Comparison of ENCODE assay signal across 5 cellular contexts in genomic region chr1:30354410-30354809, GRCh38.
"Had no signal": no experiment of that assay in that cellular context is flagged by ENCODE, and none has a peak within 500 bp of the region (broad histone marks: within the 10 kb centered on the region; RNA-seq: fewer than 3 reads in every experiment).

No MANE protein-coding gene starts in this region.

- DNase-seq: H9, HCEC 1CT, HFFc6, IMR-90 had no signal

- H3K4me3 ChIP-seq: GM23338 had no signal
